7 cellular contexts compared by ENCODE assay signal in the genomic region with DNA sequence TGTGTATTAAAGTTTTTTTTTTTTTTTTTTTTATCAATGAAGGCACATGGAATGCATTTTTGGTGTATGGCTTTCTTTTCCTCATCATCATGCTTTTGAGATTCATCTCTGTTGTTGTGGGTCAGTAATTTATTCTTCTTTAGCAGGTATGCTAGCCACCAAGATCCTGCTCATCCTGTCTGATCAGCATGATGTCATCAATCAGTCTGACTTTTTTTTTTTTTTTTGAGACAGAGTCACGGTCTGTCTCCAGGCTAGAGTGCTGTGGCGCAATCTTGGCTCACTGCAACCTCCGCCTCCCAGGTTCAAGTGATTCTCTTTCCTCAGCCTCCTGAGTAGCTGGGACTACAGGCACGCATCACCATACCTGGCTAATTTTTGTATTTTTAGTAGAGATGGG. TPM values are rescaled to one million over a fixed set of nuclear protein-coding genes. Genes with fewer than 3 reads are reported as not detected.
DNase-seq lines count a peak whose midpoint lies in the region; ATAC-seq, FAIRE-seq and TF ChIP-seq lines count a peak whose summit lies in the region.
"Not testable (repeated sequence)": the region's sequence is repeated elsewhere in the genome, so short reads cannot be mapped to it uniquely, and the experiment has no call there.

No MANE protein-coding gene starts in this region.

- in situ Hi-C loops in K562 (cut with MboI) = not testable (repeated sequence)

- H3K36me3 ChIP-seq in K562 (ENCODE audit: control insufficient read depth, insufficient read depth, low read length); neutrophil: not testable (repeated sequence)

- H3K79me2 ChIP-seq in K562 (ENCODE audit: control insufficient read depth, insufficient read depth, low read length) = not testable (repeated sequence)

- H3K9me1 ChIP-seq in K562 (ENCODE audit: control insufficient read depth, insufficient read depth, low read length) = not testable (repeated sequence)

- H3K9ac ChIP-seq in K562 (ENCODE audit: insufficient read depth in 1 of 2, low read depth in 2 of 2, low read length in 2 of 2) = not testable (repeated sequence)

- peak overlapping the region; percentile 49 for H3K27ac Mint-ChIP-seq in T-helper 1 cell treated with Interleukin-12 subunit alpha and Interleukin-12 subunit beta and Interleukin-4 antibody, amounts not matched to agents 30 μg/mL and 1 μg/mL, for 36 hours
- H3K27ac Mint-ChIP-seq in activated T-cell treated with anti-CD3 and anti-CD28 coated beads, Interleukin-2, amount 50 U/mL, for 72 hours = peak overlapping the region; percentile 9

- not testable (repeated sequence) for FAIRE-seq in K562 (lab: Jason Lieb, UNC)

- H3K4me1 Mint-ChIP-seq in T-helper 1 cell treated with Interleukin-12 subunit alpha and Interleukin-12 subunit beta and Interleukin-4 antibody, amounts not matched to agents 30 μg/mL and 1 μg/mL, for 36 hours (ENCODE audit: low read depth) = peaks cover 61% of the 10 kb centered on the region
- H3K4me1 Mint-ChIP-seq in activated T-cell treated with anti-CD3 and anti-CD28 coated beads, Interleukin-2, amount 50 U/mL, for 72 hours (ENCODE audit: low read depth) = peaks cover 80% of the 10 kb centered on the region

- H3K27me3 Mint-ChIP-seq in T-helper 1 cell treated with Interleukin-12 subunit alpha and Interleukin-12 subunit beta and Interleukin-4 antibody, amounts not matched to agents 30 μg/mL and 1 μg/mL, for 36 hours (ENCODE audit: low read depth); activated T-cell treated with anti-CD3 and anti-CD28 coated beads, Interleukin-2, amount 50 U/mL, for 72 hours (ENCODE audit: low read depth): not testable (repeated sequence)

- not testable (repeated sequence) for H3K9me3 Mint-ChIP-seq in T-helper 1 cell treated with Interleukin-12 subunit alpha and Interleukin-12 subunit beta and Interleukin-4 antibody, amounts not matched to agents 30 μg/mL and 1 μg/mL, for 36 hours; activated T-cell treated with anti-CD3 and anti-CD28 coated beads, Interleukin-2, amount 50 U/mL, for 72 hours

- POLR2A ChIA-PET in K562 (lab: Yijun Ruan, JAX) = interaction anchor here (0.6 kb wide), 1 partner anchor 46 kb away, joined by 3 read pairs; no protein-coding TSS in a partner anchor

- ATAC-seq in activated T-cell treated with anti-CD3 and anti-CD28 coated beads, Interleukin-2, amount 50 U/mL, for 72 hours (replicated peaks in 1 of 2); K562: not testable (repeated sequence)
- ATAC-seq in foreskin keratinocyte = peak; percentile 67

- not testable (repeated sequence) for H2AFZ ChIP-seq in K562 (ENCODE audit: low read depth, low read length)

- DNase-seq in HCEC 1CT = peak; percentile 20
- DNase-seq in NCI-H510A (lab: John Stamatoyannopoulos, UW) = peak; percentile 23
- not testable (repeated sequence) for DNase-seq in activated T-cell treated with anti-CD3 and anti-CD28 coated beads, Interleukin-2, amount 50 U/mL, for 72 hours; K562 (ENCODE audit: extremely low read depth in 1 of 4, low spot score in 3 of 4)
- DNase-seq in foreskin keratinocyte = peak; percentile 64 to 85

- CTCF ChIA-PET in K562 (lab: Yijun Ruan, JAX; ENCODE audit: low intra/inter-chr PET ratio) = not testable (repeated sequence)

- H3K4me3 ChIP-seq in K562; neutrophil (ENCODE audit: low read depth in 1 of 2, low read length in 1 of 2): not testable (repeated sequence)

- not testable (repeated sequence) for H3K4me1 ChIP-seq in K562 (replicated peaks in 1 of 2; ENCODE audit: control insufficient read depth in 2 of 2, insufficient read depth in 2 of 2, low read length in 2 of 2)
- H3K4me1 ChIP-seq in foreskin keratinocyte (peaks cover 21% of the 10 kb centered on the region), neutrophil (ENCODE audit: control insufficient read depth in 1 of 2, insufficient read depth in 1 of 2, low read depth in 1 of 2, low read length in 1 of 2) (peaks cover 65% of the 10 kb centered on the region in 2 experiments)

- no CpG with 5 or more reads among the region's 4 CpGs for WGBS in K562 (ENCODE audit: insufficient coverage, low coverage, missing lambda C conversion rate)

- not testable (repeated sequence) for H3K4me2 ChIP-seq in K562 (ENCODE audit: insufficient read depth, low read length)

- not testable (repeated sequence) for H4K20me1 ChIP-seq in K562 (replicated peaks; ENCODE audit: control insufficient read depth, insufficient read depth, low read length)

- H3K27me3 ChIP-seq in K562 (ENCODE audit: control insufficient read depth in 2 of 2, insufficient read depth in 2 of 2, low read length in 2 of 2); foreskin keratinocyte; neutrophil: not testable (repeated sequence)

- not testable (repeated sequence) for TF ChIP-seq CTCF in K562 (IDR thresholded peaks at IDR 0.05 in 2 of 3, conservative IDR thresholded peaks at IDR 0.05 in 1 of 3; ENCODE audit: insufficient read depth in 2 of 3, low read depth in 1 of 3, low read length in 3 of 3); foreskin keratinocyte (conservative IDR thresholded peaks at IDR 0.05); neutrophil (IDR thresholded peaks at IDR 0.05)

- not testable (repeated sequence) for TF ChIP-seq RAD21 in K562 (CRISPR knock-in tag; conservative IDR thresholded peaks at IDR 0.05 in 1 of 2, IDR thresholded peaks at IDR 0.05 in 1 of 2)

- TF ChIP-seq POLR2A in K562 (conservative IDR thresholded peaks at IDR 0.05) = not testable (repeated sequence)

- not testable (repeated sequence) for TF ChIP-seq EP300 in K562 (IDR thresholded peaks at IDR 0.05; ENCODE audit: low read length)

- H3K9me3 ChIP-seq in K562 (replicated peaks; ENCODE audit: control insufficient read depth, insufficient read depth, low read depth, low read length); neutrophil: not testable (repeated sequence)

- not testable (repeated sequence) for H3K27ac ChIP-seq in K562 (ENCODE audit: extremely low read depth, low read depth, low read length); foreskin keratinocyte
- peak overlapping the region; percentile 95 for H3K27ac ChIP-seq in neutrophil

- H3K4me3 Mint-ChIP-seq in T-helper 1 cell treated with Interleukin-12 subunit alpha and Interleukin-12 subunit beta and Interleukin-4 antibody, amounts not matched to agents 30 μg/mL and 1 μg/mL, for 36 hours; activated T-cell treated with anti-CD3 and anti-CD28 coated beads, Interleukin-2, amount 50 U/mL, for 72 hours: not testable (repeated sequence)

- peaks cover 13% of the 10 kb centered on the region for H3K36me3 Mint-ChIP-seq in T-helper 1 cell treated with Interleukin-12 subunit alpha and Interleukin-12 subunit beta and Interleukin-4 antibody, amounts not matched to agents 30 μg/mL and 1 μg/mL, for 36 hours (ENCODE audit: low read depth)
- peaks cover 6 to 19% of the 10 kb centered on the region in 2 donors for H3K36me3 Mint-ChIP-seq in activated T-cell treated with anti-CD3 and anti-CD28 coated beads, Interleukin-2, amount 50 U/mL, for 72 hours (ENCODE audit: insufficient read depth in 2 of 2)

- not testable (repeated sequence) for BruUV-seq in K562 (replicated peaks; lab: Mats Ljungman, UMichigan)

- intact Hi-C loops in K562 (cut with micrococcal nuclease) = not testable (repeated sequence)

RNA-seq across cellular contexts. Expression of a gene that starts 2.7 kb away (rescaled TPM):
- total RNA-seq in activated T-cell treated with anti-CD3 and anti-CD28 coated beads, Interleukin-2, amount 50 U/mL, for 72 hours = 100 to 1,000 TPM; 102 to 109 TPM
- 4.1 and 5.6 TPM in 2 replicates for total RNA-seq in K562 (2011; cell fraction: chromatin; rRNA removed; ENCODE audit: low replicate concordance)
- 1.8 TPM in 2 replicates for total RNA-seq in K562 (2011; cell fraction: nucleolus; rRNA removed)
- total RNA-seq in K562 (2011; cell fraction: nucleoplasm; rRNA removed) = 2.7 and 3.7 TPM in 2 replicates
- total RNA-seq in K562 (2014; rRNA removed) = not detected in 2 replicates
- 0.41 and 0.65 TPM in 2 replicates for total RNA-seq in K562 (2014; rRNA removed; fragmentation: Illumina TruSeq; extraction: Trizol)
- total RNA-seq in K562 (2015; rRNA removed; fragmentation: Illumina TruSeq; extraction: Trizol) = 0.65 TPM in 1 of 2 replicates, not detected in the other
- 0.25 and 0.35 TPM in 2 replicates for total RNA-seq in K562 (2021)
- 1.0 and 1.6 TPM in 2 replicates for polyA plus RNA-seq in K562 (2011; rRNA removed)
- polyA plus RNA-seq in K562 (2011; cell fraction: cytosol; rRNA removed) = 0.31 TPM in 1 of 2 replicates, not detected in the other
- 3.9 and 4.7 TPM in 2 replicates for polyA plus RNA-seq in K562 (2011; cell fraction: nucleus; rRNA removed)
- 0.38 and 1.0 TPM in 2 replicates for polyA plus RNA-seq in K562 (2012)
- polyA plus RNA-seq in K562 (2014; fragmentation: Illumina TruSeq; extraction: Trizol) = 0.49 TPM in 1 of 2 replicates, not detected in the other
- polyA plus RNA-seq in K562 (2014; fragmentation: Nextera tagmentation; extraction: Ambion mirVana) = under 1 TPM; 0.04 to 0.35 TPM
- polyA plus RNA-seq in K562 (2014; rRNA removed) = 0.19 and 1.1 TPM in 2 replicates
- polyA minus RNA-seq in K562 (2011; rRNA and poly(A)+ RNA removed) = 0.81 and 1.4 TPM in 2 replicates
- not detected in 2 replicates for polyA minus RNA-seq in K562 (2011; cell fraction: cytosol; rRNA and poly(A)+ RNA removed)
- 1.5 and 4.9 TPM in 2 replicates for polyA minus RNA-seq in K562 (2011; cell fraction: nucleus; rRNA and poly(A)+ RNA removed)
- 0.18 and 1.1 TPM in 2 replicates for total RNA-seq in foreskin keratinocyte
- polyA plus RNA-seq in foreskin keratinocyte = 0.19 and 0.37 TPM in 2 replicates

RNA-seq across cellular contexts. Expression of a gene that starts 3.0 kb away (rescaled TPM):
- total RNA-seq in activated T-cell treated with anti-CD3 and anti-CD28 coated beads, Interleukin-2, amount 50 U/mL, for 72 hours = 100 to 1,000 TPM; 118 to 128 TPM
- 4.6 and 5.1 TPM in 2 replicates for total RNA-seq in K562 (2011; cell fraction: chromatin; rRNA removed; ENCODE audit: low replicate concordance)
- total RNA-seq in K562 (2011; cell fraction: nucleolus; rRNA removed) = 1.2 and 2.2 TPM in 2 replicates
- 4.7 and 6.5 TPM in 2 replicates for total RNA-seq in K562 (2011; cell fraction: nucleoplasm; rRNA removed)
- total RNA-seq in K562 (2014; rRNA removed) (4.9 and 11.0 TPM in 2 replicates), K562 (2014; rRNA removed; fragmentation: Illumina TruSeq; extraction: Trizol) (7.1 and 7.8 TPM in 2 replicates), K562 (2015; rRNA removed; fragmentation: Illumina TruSeq; extraction: Trizol) (4.1 and 6.7 TPM in 2 replicates), K562 (2021) (5.1 and 6.4 TPM in 2 replicates), foreskin keratinocyte (29.9 and 32.1 TPM in 2 replicates)
- polyA plus RNA-seq in K562 (2011; rRNA removed) (0.92 and 3.6 TPM in 2 replicates), K562 (2014; fragmentation: Illumina TruSeq; extraction: Trizol) (7.9 and 8.8 TPM in 2 replicates), K562 (2014; fragmentation: Nextera tagmentation; extraction: Ambion mirVana) (1 to 10 TPM; 7.6 to 8.5 TPM), K562 (2014; rRNA removed) (2.8 and 3.9 TPM in 2 replicates), foreskin keratinocyte (17.7 and 18.0 TPM in 2 replicates)
- 1.2 and 3.7 TPM in 2 replicates for polyA plus RNA-seq in K562 (2011; cell fraction: cytosol; rRNA removed)
- 1.7 and 5.5 TPM in 2 replicates for polyA plus RNA-seq in K562 (2011; cell fraction: nucleus; rRNA removed)
- polyA plus RNA-seq in K562 (2012) = 6.1 and 9.3 TPM in 2 replicates
- polyA minus RNA-seq in K562 (2011; rRNA and poly(A)+ RNA removed) = 2.0 and 2.5 TPM in 2 replicates
- polyA minus RNA-seq in K562 (2011; cell fraction: cytosol; rRNA and poly(A)+ RNA removed) = 1.5 TPM in 1 of 2 replicates, not detected in the other
- polyA minus RNA-seq in K562 (2011; cell fraction: nucleus; rRNA and poly(A)+ RNA removed) = 1.00 and 2.4 TPM in 2 replicates

Comparison
In these comparisons a context has a peak if more than half of its experiments do, and no peak if none do; other contexts are left out.
1. RNA of a gene that starts 2.7 kb away (total RNA-seq): 102 to 109 TPM in activated T-cell treated with anti-CD3 and anti-CD28 coated beads, Interleukin-2, amount 50 U/mL, for 72 hours; 0.25 to 5.6 TPM in K562 and 0.18 to 1.1 TPM in foreskin keratinocyte; every median in the first group is over 10 times any median in the second.